ENCODE assay signal across 25 cellular contexts in genomic region chr19:30109565-30109964, GRCh38.
"Had no signal": no experiment of that assay in that cellular context is flagged by ENCODE, and none has a peak within 500 bp of the region (broad histone marks: within the 10 kb centered on the region; RNA-seq: fewer than 3 reads in every experiment).

No MANE protein-coding gene starts in this region.

- ATAC-seq: activated CD4-positive, alpha-beta T cell treated with anti-CD3 and anti-CD28 coated beads for 36 hours; foreskin keratinocyte; heart left ventricle; left lobe of liver; lower lobe of right lung; natural killer cell; right cardiac atrium; upper lobe of right lung had no signal

- DNase-seq: activated CD4-positive, alpha-beta T cell treated with anti-CD3 and anti-CD28 coated beads for 36 hours; activated CD4-positive, CD25-positive, alpha-beta regulatory T cell; activated effector memory CD4-positive, alpha-beta T cell treated with Interleukin-2 at 50 U/mL for 16 hours; activated naive CD4-positive, alpha-beta T cell treated with anti-CD3 and anti-CD28 coated beads, Interleukin-2, amount 10 ng/mL, durations not matched to agents 7 days and 5 days; activated T-cell treated with anti-CD3 and anti-CD28 coated beads for 4 hours; amniotic stem cell; central memory CD4-positive, alpha-beta T cell; endodermal cell; foreskin keratinocyte; hypothalamus; immature natural killer cell; lower lobe of right lung; mesenchymal stem cell; natural killer cell; right cardiac atrium; stimulated activated CD4-positive, alpha-beta T cell treated with anti-CD3 and anti-CD28 coated beads, Interleukin-15, amount 100 ng/mL, for 24 hours; stimulated activated CD4-positive, alpha-beta T cell treated with anti-CD3 and anti-CD28 coated beads, Interleukin-2, amount 100 ng/mL, for 24 hours; stimulated activated naive CD4-positive, alpha-beta T cell; tibial artery; upper lobe of right lung had no signal

- H3K4me2 ChIP-seq: neural progenitor cell had no signal

- H3K9me3 ChIP-seq: heart left ventricle, lower lobe of right lung, suprapubic skin, tibial artery, upper lobe of right lung had no signal

- H3K4me3 ChIP-seq: esophagus muscularis mucosa, heart left ventricle, lower lobe of right lung, neural progenitor cell, suprapubic skin, tibial artery, upper lobe of right lung had no signal

- H3K9ac ChIP-seq: neural progenitor cell had no signal

- H2AFZ ChIP-seq: neural progenitor cell had no signal

- H3K36me3 ChIP-seq: esophagus muscularis mucosa, heart left ventricle, lower lobe of right lung, neural progenitor cell, suprapubic skin, tibial artery, upper lobe of right lung had no signal

- H3K4me1 ChIP-seq: esophagus muscularis mucosa, foreskin keratinocyte, heart left ventricle, lower lobe of right lung, neural progenitor cell, suprapubic skin, tibial artery, upper lobe of right lung had no signal

- H3K27ac ChIP-seq: esophagus muscularis mucosa, foreskin keratinocyte, heart left ventricle, lower lobe of right lung, neural progenitor cell, suprapubic skin, tibial artery, upper lobe of right lung had no signal

- H3K27me3 ChIP-seq: foreskin keratinocyte, neural progenitor cell had no signal
